9 cellular contexts compared by ENCODE assay signal in the genomic region with DNA sequence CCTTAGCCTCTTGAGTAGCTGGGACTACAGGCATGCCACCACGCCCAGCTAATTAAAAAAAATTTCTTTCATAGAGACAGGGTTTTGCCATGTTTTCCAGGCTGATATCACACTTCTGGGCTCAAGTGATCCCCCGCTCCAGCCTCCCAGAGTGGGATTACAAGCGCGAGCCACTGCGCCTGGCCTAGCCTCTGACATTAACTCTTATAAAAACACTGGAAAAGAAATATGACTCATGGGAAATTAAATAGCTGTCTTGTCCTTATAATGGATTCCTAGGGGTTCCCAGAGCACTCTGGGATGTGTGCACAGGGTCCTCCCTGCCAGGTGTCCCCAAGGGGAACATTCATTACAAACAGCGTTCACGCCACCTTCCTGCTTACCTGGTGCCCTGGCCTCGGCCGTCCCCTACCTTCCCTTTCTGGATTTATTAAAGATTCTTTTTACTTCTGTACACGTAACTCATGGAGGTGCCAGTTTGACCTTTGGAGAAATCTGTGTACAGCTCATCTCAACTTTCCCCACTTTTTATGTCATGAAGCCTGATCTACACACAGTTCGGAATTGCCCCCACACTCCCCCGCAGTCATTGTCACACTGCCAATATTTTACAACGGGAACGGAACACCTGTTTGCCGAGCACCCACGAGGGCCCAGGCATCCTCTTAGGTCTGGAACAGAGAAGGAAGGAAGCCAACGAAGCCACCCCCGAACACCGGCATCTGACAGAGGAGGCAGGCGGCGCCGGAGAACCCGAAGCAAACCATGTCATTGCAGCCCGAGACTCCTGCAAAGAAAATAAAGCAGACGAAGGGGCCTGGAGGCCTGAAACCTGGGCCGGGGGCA. TPM values are rescaled to one million over a fixed set of nuclear protein-coding genes. Genes with fewer than 3 reads are reported as not detected.
A peak's percentile ranks its signal among the peaks of the same experiment; 100 is the strongest.
DNase-seq lines count a peak whose midpoint lies in the region; ATAC-seq and TF ChIP-seq lines count a peak whose summit lies in the region.
"Had no signal": no experiment of that assay in that cellular context is flagged by ENCODE, and none has a peak within 500 bp of the region (broad histone marks: within the 10 kb centered on the region; RNA-seq: fewer than 3 reads in every experiment).

No MANE protein-coding gene starts in this region.

- H3K27ac Mint-ChIP-seq in activated naive CD4-positive, alpha-beta T cell treated with anti-CD3 and anti-CD28 coated beads, Interleukin-2, amount 50 U/mL, for 24 hours, result peak overlapping the region; percentile 82

- peak; percentile 85 for DNase-seq in DMS153 treated with DMSO at 0.1 percent for 48 hours (lab: John Stamatoyannopoulos, UW; ENCODE audit: unreplicated experiment)
- DNase-seq in NCI-H345 treated with DMSO at 0.1 percent for 48 hours (lab: John Stamatoyannopoulos, UW; ENCODE audit: unreplicated experiment), result peak; percentile 54
- no peak for DNase-seq in sciatic nerve (ENCODE audit: low spot score)
- no peak for DNase-seq in SW 1271 (lab: John Stamatoyannopoulos, UW)
- DNase-seq in stomach, result no peak
- DNase-seq: midbrain had no signal

- H3K27me3 Mint-ChIP-seq in activated naive CD4-positive, alpha-beta T cell treated with anti-CD3 and anti-CD28 coated beads, Interleukin-2, amount 50 U/mL, for 24 hours, result no peaks in the 10 kb centered on the region

- TF ChIP-seq CTCF in stomach (IDR thresholded peaks at IDR 0.05), result no peak

- H3K27ac ChIP-seq in stomach, result no peak overlapping the region

- H3K27me3 ChIP-seq in stomach, result peaks cover 0 to 7% (median 0%) of the 10 kb centered on the region in 3 donors

- peaks cover 41% of the 10 kb centered on the region for H3K4me1 Mint-ChIP-seq in activated naive CD4-positive, alpha-beta T cell treated with anti-CD3 and anti-CD28 coated beads, Interleukin-2, amount 50 U/mL, for 24 hours

- intact Hi-C loops in sciatic nerve (cut with DNase I), result no loop called here
- intact Hi-C loops in stomach (cut with DNase I; ENCODE audit: low total_unique reads), result no loop called here

- H3K4me3 ChIP-seq in stomach, result no peak overlapping the region

- no peaks in the 10 kb centered on the region for H3K9me3 ChIP-seq in stomach

- H3K36me3 ChIP-seq in stomach, result no peaks in the 10 kb centered on the region

- TF ChIP-seq POLR2A in stomach (IDR thresholded peaks at IDR 0.05), result no peak

- ATAC-seq in sciatic nerve, result peak; percentile 21
- no peak for ATAC-seq in GM18873 (IDR thresholded peaks at IDR 0.05; ENCODE audit: low FRiP score, unreplicated experiment)
- ATAC-seq in HG03571 (IDR thresholded peaks at IDR 0.05; ENCODE audit: unreplicated experiment), result no peak

- 67 to 84% (median 74%) methylated on average over 26 of the region's 26 CpGs for WGBS in stomach, 5 donors

- peak overlapping the region; percentile 70 for H3K4me3 Mint-ChIP-seq in activated naive CD4-positive, alpha-beta T cell treated with anti-CD3 and anti-CD28 coated beads, Interleukin-2, amount 50 U/mL, for 24 hours

- peaks cover 2% of the 10 kb centered on the region for H3K36me3 Mint-ChIP-seq in activated naive CD4-positive, alpha-beta T cell treated with anti-CD3 and anti-CD28 coated beads, Interleukin-2, amount 50 U/mL, for 24 hours

- no peak for TF ChIP-seq EP300 in stomach (IDR thresholded peaks at IDR 0.05)

- H3K9me3 Mint-ChIP-seq in activated naive CD4-positive, alpha-beta T cell treated with anti-CD3 and anti-CD28 coated beads, Interleukin-2, amount 50 U/mL, for 24 hours, result no peaks in the 10 kb centered on the region

- H3K4me1 ChIP-seq in stomach, result no peaks in the 10 kb centered on the region

RNA-seq across cellular contexts. Expression of gene MEAK7, which starts 39.7 kb away (rescaled TPM):
- 21.8 TPM for total RNA-seq in sciatic nerve
- 10 to 100 TPM in 2 of 5 donors, 1 to 10 TPM in 3; 5.8 to 21.1 (median 9.4) TPM for total RNA-seq in stomach
- 1 to 10 TPM; 3.9 to 7.0 (median 6.8) TPM for polyA plus RNA-seq in stomach

Comparison
In these comparisons a context has a peak if more than half of its experiments do, and no peak if none do; other contexts are left out.
1. DNase-seq: peak in DMS153 treated with DMSO at 0.1 percent for 48 hours (single experiment) and NCI-H345 treated with DMSO at 0.1 percent for 48 hours (single experiment); none in sciatic nerve (single experiment), SW 1271 (0 of 2) and stomach (single experiment).